In genomic region chr1:18353992-18354391, GRCh38 we compare ENCODE assay signal across 36 cellular contexts.
"Had no signal": no experiment of that assay in that cellular context is flagged by ENCODE, and none has a peak within 500 bp of the region (broad histone marks: within the 10 kb centered on the region; RNA-seq: fewer than 3 reads in every experiment).

No MANE protein-coding gene starts in this region.

- H3K4me1 ChIP-seq: adrenal gland, body of pancreas, esophagus muscularis mucosa, foreskin keratinocyte, gastrocnemius medialis, heart left ventricle had no signal

- H3K27ac ChIP-seq: adrenal gland, body of pancreas, esophagus muscularis mucosa, foreskin keratinocyte, gastrocnemius medialis, heart left ventricle had no signal

- H3K9me3 ChIP-seq: adrenal gland, body of pancreas, esophagus muscularis mucosa, gastrocnemius medialis, heart left ventricle had no signal

- H3K4me3 Mint-ChIP-seq: activated CD4-positive, alpha-beta memory T cell treated with anti-CD3 and anti-CD28 coated beads for 36 hours; activated CD4-positive, alpha-beta T cell treated with anti-CD3 and anti-CD28 coated beads for 36 hours; activated CD4-positive, alpha-beta T cell treated with anti-CD3 and anti-CD28 coated beads, Interleukin-2, amount 10 ng/mL, durations not matched to agents 24 days and 14 days; activated CD8-positive, alpha-beta memory T cell treated with anti-CD3 and anti-CD28 coated beads, Interleukin-2, amount 10 ng/mL, durations not matched to agents 7 days and 5 days; activated CD8-positive, alpha-beta T cell treated with anti-CD3 and anti-CD28 coated beads, Interleukin-2, amount 10 ng/mL, durations not matched to agents 7 days and 5 days; activated naive CD4-positive, alpha-beta T cell treated with anti-CD3 and anti-CD28 coated beads for 36 hours; activated naive CD4-positive, alpha-beta T cell treated with anti-CD3 and anti-CD28 coated beads, Interleukin-2, amount 50 U/mL, for 24 hours; activated naive CD8-positive, alpha-beta T cell treated with anti-CD3 and anti-CD28 coated beads for 36 hours; activated naive CD8-positive, alpha-beta T cell treated with anti-CD3 and anti-CD28 coated beads, Interleukin-2, amount 50 U/mL, for 24 hours; activated T-helper 1 cell treated with anti-CD3 and anti-CD28 coated beads, Interleukin-12 subunit alpha, Interleukin-12 subunit beta, Interleukin-2, Interleukin-4 antibody, amounts not matched to agents 30 ng/mL and 10 ng/mL and 1 ng/mL, durations not matched to agents 14 hours and 24 hours and 36 hours; effector memory CD8-positive, alpha-beta T cell; T-helper 17 cell; T-helper 2 cell treated with Interferon-gamma antibody and Interleukin-4, amounts not matched to agents 5 μg/mL and 100 μg/mL, for 36 hours had no signal

- FAIRE-seq: colon had no signal

- DNase-seq: activated CD4-positive, alpha-beta memory T cell treated with anti-CD3 and anti-CD28 coated beads for 36 hours; activated CD4-positive, alpha-beta T cell treated with anti-CD3 and anti-CD28 coated beads for 36 hours; activated CD4-positive, alpha-beta T cell treated with anti-CD3 and anti-CD28 coated beads, Interleukin-2, amount 10 ng/mL, durations not matched to agents 24 days and 14 days; activated CD4-positive, CD25-positive, alpha-beta regulatory T cell; activated CD4-positive, CD25-positive, alpha-beta regulatory T cell treated with anti-CD3 and anti-CD28 coated beads, Interleukin-2, amount 50 U/mL, for 72 hours; activated CD8-positive, alpha-beta memory T cell treated with anti-CD3 and anti-CD28 coated beads, Interleukin-2, amount 10 ng/mL, durations not matched to agents 7 days and 5 days; activated CD8-positive, alpha-beta memory T cell treated with anti-CD3 and anti-CD28 coated beads, Interleukin-2, amount 50 U/mL, for 4 hours; activated CD8-positive, alpha-beta T cell treated with anti-CD3 and anti-CD28 coated beads, Interleukin-2, amount 10 ng/mL, durations not matched to agents 7 days and 5 days; activated effector memory CD4-positive, alpha-beta T cell treated with anti-CD3 and anti-CD28 coated beads, Interleukin-2, amount 50 U/mL, for 16 hours; activated naive CD4-positive, alpha-beta T cell treated with anti-CD3 and anti-CD28 coated beads for 36 hours; activated naive CD8-positive, alpha-beta T cell treated with anti-CD3 and anti-CD28 coated beads for 36 hours; activated naive CD8-positive, alpha-beta T cell treated with anti-CD3 and anti-CD28 coated beads, Interleukin-2, amount 50 U/mL, for 24 hours; activated T-cell treated with anti-CD3 and anti-CD28 coated beads, Interleukin-2, amount 50 U/mL, for 1 hour; activated T-cell treated with anti-CD3 and anti-CD28 coated beads, Interleukin-2, amount 50 U/mL, for 48 hours; adrenal gland; amygdala; aorta; body of pancreas; caudate nucleus; cortex of kidney; dermis blood vessel endothelial cell; effector CD4-positive, alpha-beta T cell; effector memory CD8-positive, alpha-beta T cell; erythroblast; foreskin keratinocyte; gastrocnemius medialis; glutamatergic neuron; heart left ventricle; T-helper 17 cell; T1000 had no signal

- H3K4me1 Mint-ChIP-seq: activated CD4-positive, alpha-beta T cell treated with anti-CD3 and anti-CD28 coated beads for 36 hours; activated CD4-positive, alpha-beta T cell treated with anti-CD3 and anti-CD28 coated beads, Interleukin-2, amount 10 ng/mL, durations not matched to agents 24 days and 14 days; activated CD8-positive, alpha-beta memory T cell treated with anti-CD3 and anti-CD28 coated beads, Interleukin-2, amount 10 ng/mL, durations not matched to agents 7 days and 5 days; activated naive CD4-positive, alpha-beta T cell treated with anti-CD3 and anti-CD28 coated beads, Interleukin-2, amount 50 U/mL, for 24 hours; activated naive CD8-positive, alpha-beta T cell treated with anti-CD3 and anti-CD28 coated beads for 36 hours; activated naive CD8-positive, alpha-beta T cell treated with anti-CD3 and anti-CD28 coated beads, Interleukin-2, amount 50 U/mL, for 24 hours; T-helper 17 cell had no signal

- H3K4me3 ChIP-seq: adrenal gland, body of pancreas, esophagus muscularis mucosa, gastrocnemius medialis, heart left ventricle had no signal

- H3K27me3 ChIP-seq: adrenal gland, body of pancreas, foreskin keratinocyte had no signal

- H3K36me3 Mint-ChIP-seq: activated CD4-positive, alpha-beta memory T cell treated with anti-CD3 and anti-CD28 coated beads for 36 hours; activated CD8-positive, alpha-beta memory T cell treated with anti-CD3 and anti-CD28 coated beads, Interleukin-2, amount 10 ng/mL, durations not matched to agents 7 days and 5 days; activated naive CD4-positive, alpha-beta T cell treated with anti-CD3 and anti-CD28 coated beads, Interleukin-2, amount 50 U/mL, for 24 hours; activated naive CD8-positive, alpha-beta T cell treated with anti-CD3 and anti-CD28 coated beads for 36 hours had no signal

- H3K36me3 ChIP-seq: adrenal gland, esophagus muscularis mucosa, gastrocnemius medialis, heart left ventricle had no signal

- H3K9me3 Mint-ChIP-seq: activated CD4-positive, alpha-beta memory T cell treated with anti-CD3 and anti-CD28 coated beads for 36 hours; activated CD4-positive, alpha-beta T cell treated with anti-CD3 and anti-CD28 coated beads, Interleukin-2, amount 10 ng/mL, durations not matched to agents 24 days and 14 days; activated naive CD4-positive, alpha-beta T cell treated with anti-CD3 and anti-CD28 coated beads for 36 hours; activated naive CD4-positive, alpha-beta T cell treated with anti-CD3 and anti-CD28 coated beads, Interleukin-2, amount 50 U/mL, for 24 hours; activated naive CD8-positive, alpha-beta T cell treated with anti-CD3 and anti-CD28 coated beads for 36 hours; activated naive CD8-positive, alpha-beta T cell treated with anti-CD3 and anti-CD28 coated beads, Interleukin-2, amount 50 U/mL, for 24 hours; activated T-helper 1 cell treated with anti-CD3 and anti-CD28 coated beads, Interleukin-12 subunit alpha, Interleukin-12 subunit beta, Interleukin-2, Interleukin-4 antibody, amounts not matched to agents 30 ng/mL and 10 ng/mL and 1 ng/mL, durations not matched to agents 14 hours and 24 hours and 36 hours; activated T-helper 2 cell treated with anti-CD3 and anti-CD28 coated beads, Interferon-gamma antibody, Interleukin-2, Interleukin-4, amounts not matched to agents 10 μg/mL and 5 μg/mL and 100 μg/mL, durations not matched to agents 14 hours and 24 hours and 36 hours; T-helper 2 cell treated with Interferon-gamma antibody and Interleukin-4, amounts not matched to agents 5 μg/mL and 100 μg/mL, for 36 hours had no signal

- ATAC-seq: activated CD4-positive, alpha-beta T cell treated with anti-CD3 and anti-CD28 coated beads for 36 hours; activated CD8-positive, alpha-beta memory T cell treated with anti-CD3 and anti-CD28 coated beads, Interleukin-2, amount 10 ng/mL, durations not matched to agents 7 days and 5 days; activated CD8-positive, alpha-beta T cell treated with anti-CD3 and anti-CD28 coated beads, Interleukin-2, amount 10 ng/mL, durations not matched to agents 7 days and 5 days; activated naive CD8-positive, alpha-beta T cell treated with anti-CD3 and anti-CD28 coated beads, Interleukin-2, amount 50 U/mL, for 24 hours; body of pancreas; effector memory CD8-positive, alpha-beta T cell; foreskin keratinocyte; gastrocnemius medialis; heart left ventricle; T-helper 17 cell had no signal

- H3K27ac Mint-ChIP-seq: activated CD4-positive, alpha-beta memory T cell treated with anti-CD3 and anti-CD28 coated beads for 36 hours; activated CD4-positive, alpha-beta T cell treated with anti-CD3 and anti-CD28 coated beads for 36 hours; activated CD4-positive, alpha-beta T cell treated with anti-CD3 and anti-CD28 coated beads, Interleukin-2, amount 10 ng/mL, durations not matched to agents 24 days and 14 days; activated CD8-positive, alpha-beta memory T cell treated with anti-CD3 and anti-CD28 coated beads, Interleukin-2, amount 10 ng/mL, durations not matched to agents 7 days and 5 days; activated CD8-positive, alpha-beta T cell treated with anti-CD3 and anti-CD28 coated beads, Interleukin-2, amount 10 ng/mL, durations not matched to agents 7 days and 5 days; activated naive CD4-positive, alpha-beta T cell treated with anti-CD3 and anti-CD28 coated beads for 36 hours; activated naive CD4-positive, alpha-beta T cell treated with anti-CD3 and anti-CD28 coated beads, Interleukin-2, amount 50 U/mL, for 24 hours; activated naive CD8-positive, alpha-beta T cell treated with anti-CD3 and anti-CD28 coated beads for 36 hours; activated naive CD8-positive, alpha-beta T cell treated with anti-CD3 and anti-CD28 coated beads, Interleukin-2, amount 50 U/mL, for 24 hours; activated T-helper 1 cell treated with anti-CD3 and anti-CD28 coated beads, Interleukin-12 subunit alpha, Interleukin-12 subunit beta, Interleukin-2, Interleukin-4 antibody, amounts not matched to agents 30 ng/mL and 10 ng/mL and 1 ng/mL, durations not matched to agents 14 hours and 24 hours and 36 hours; activated T-helper 2 cell treated with anti-CD3 and anti-CD28 coated beads, Interferon-gamma antibody, Interleukin-2, Interleukin-4, amounts not matched to agents 10 μg/mL and 5 μg/mL and 100 μg/mL, durations not matched to agents 14 hours and 24 hours and 36 hours; effector memory CD8-positive, alpha-beta T cell; T-helper 17 cell; T-helper 2 cell treated with Interferon-gamma antibody and Interleukin-4, amounts not matched to agents 5 μg/mL and 100 μg/mL, for 36 hours had no signal
